ENCODE assay signal across 1 cellular context in genomic region chr10:119104653-119105024, GRCh38.
TF ChIP-seq lines count a peak whose summit lies in the region.

No MANE protein-coding gene starts in this region.

TF ChIP-seq in H1, 55 proteins besides CTCF, POLR2A, EP300 and RAD21 (continued from another document):
- TF ChIP-seq SIN3A (conservative IDR thresholded peaks at IDR 0.05 in 1 of 2, IDR thresholded peaks at IDR 0.05 in 1 of 2; ENCODE audit: low read depth in 1 of 2, low read length in 2 of 2) (peak in 1 of 2 experiments; percentile 7; a peak in 1 of 4 replicates), RBBP5 (IDR thresholded peaks at IDR 0.05; ENCODE audit: borderline replicate concordance, low read depth, low read length) (no peak)
